17 cellular contexts compared by ENCODE assay signal in genomic region chr2:122023059-122023879, GRCh38.
DNase-seq lines count a peak whose midpoint lies in the region; ATAC-seq, FAIRE-seq and TF ChIP-seq lines count a peak whose summit lies in the region.
"Had no signal": no experiment of that assay in that cellular context is flagged by ENCODE, and none has a peak within 500 bp of the region (broad histone marks: within the 10 kb centered on the region; RNA-seq: fewer than 3 reads in every experiment).

No MANE protein-coding gene starts in this region.

- no peaks in the 10 kb centered on the region for H3K9me2 ChIP-seq in SK-N-SH

- no peak overlapping the region for H4K8ac ChIP-seq in H1 (ENCODE audit: extremely low read depth, insufficient read depth, low read length)

- no peak overlapping the region for H3K56ac ChIP-seq in H1 (replicated peaks; ENCODE audit: insufficient read length, low read depth, low read length)

- no peak overlapping the region for H2BK120ac ChIP-seq in H1 (replicated peaks; ENCODE audit: low read depth, low read length)

- no peak overlapping the region for H2BK5ac ChIP-seq in H1 (ENCODE audit: low read depth, low read length)

- H3K23me2 ChIP-seq in H1 (ENCODE audit: low read depth, low read length), result no peaks in the 10 kb centered on the region

- no peaks in the 10 kb centered on the region for H3K27me3 ChIP-seq in SK-N-SH (ENCODE audit: insufficient read depth)
- H3K27me3 ChIP-seq in H1 (replicated peaks in 1 of 4; ENCODE audit: control insufficient read depth in 3 of 4, extremely low read depth in 1 of 4, insufficient read depth in 3 of 4, low read length in 3 of 4), result peaks cover 0 to 2% (median 0%) of the 10 kb centered on the region in 4 experiments; a peak in 2 of 7 replicates
- H3K27me3 ChIP-seq: MG63 had no signal

- no peak for ATAC-seq in SK-N-SH treated with all-trans-retinoic acid at 6 μM for 48 hours
- ATAC-seq in esophagus mucosa, result no peak
- no peak for ATAC-seq in HG03378 (IDR thresholded peaks at IDR 0.05; ENCODE audit: unreplicated experiment)

- CTCF ChIA-PET in SK-N-SH (lab: Yijun Ruan, JAX) (no interaction called here), H1 (lab: Charles Lee; ENCODE audit: partially characterized antibody) (interaction anchor here (0.6 to 1.8 kb wide), 4 partner anchors 13 to 1259 kb away, joined by 3 to 6 read pairs (median 4); no protein-coding TSS in a partner anchor)

- H3K36me3 ChIP-seq in SK-N-SH (replicated peaks in 1 of 2; ENCODE audit: control insufficient read depth in 1 of 2, insufficient read depth in 2 of 2, low read length in 1 of 2), result no peaks in the 10 kb centered on the region
- no peaks in the 10 kb centered on the region for H3K36me3 ChIP-seq in H1 (ENCODE audit: control insufficient read depth in 2 of 4, insufficient read depth in 4 of 4, low read length in 3 of 4)
- H3K36me3 ChIP-seq: MG63 had no signal

- H3K79me1 ChIP-seq in H1 (ENCODE audit: low read depth, low read length), result no peaks in the 10 kb centered on the region

- no peaks in the 10 kb centered on the region for H3K9me3 ChIP-seq in SK-N-SH
- H3K9me3 ChIP-seq in H1 (ENCODE audit: insufficient read depth in 2 of 2, low read depth in 1 of 2, low read length in 1 of 2), result peaks cover 3 to 4% of the 10 kb centered on the region in 2 experiments; a peak in 1 of 4 replicates
- H3K9me3 ChIP-seq: MG63 had no signal

- H2BK12ac ChIP-seq in H1 (ENCODE audit: low read depth, low read length), result peak overlapping the region; percentile 29; the same call in 1 of the 2 replicates

- no peak overlapping the region for H2AK5ac ChIP-seq in H1 (ENCODE audit: low read depth, low read length)

- no peak overlapping the region for H2BK15ac ChIP-seq in H1 (ENCODE audit: low read length)

- DNase-seq in SK-N-SH, result peak; percentile 56
- DNase-seq in NCI-H1105 treated with DMSO at 0.1 percent for 48 hours (lab: John Stamatoyannopoulos, UW), result peak; percentile 37
- no peak for DNase-seq in H1 (ENCODE audit: low read depth in 1 of 2, low spot score in 2 of 2)
- no peak for DNase-seq in urothelium cell line (ENCODE audit: low spot score)
- no peak for DNase-seq in foreskin melanocyte
- DNase-seq: DMS79, KG1, MG63, NCI-H1092, NCI-H187, NCI-H69, RPMI8226, SIG-M5, T-helper 2 cell had no signal

- TF ChIP-seq RAD21 in SK-N-SH (IDR thresholded peaks at IDR 0.05; ENCODE audit: low read length), result no peak
- TF ChIP-seq RAD21 in H1 (IDR thresholded peaks at IDR 0.05 in 1 of 2, conservative IDR thresholded peaks at IDR 0.05 in 1 of 2; ENCODE audit: low read depth in 2 of 2, low read length in 2 of 2), result peak; percentile 38 to 53

- TF ChIP-seq CTCF in SK-N-SH (IDR thresholded peaks at IDR 0.05) (no peak), H1 (IDR thresholded peaks at IDR 0.05; ENCODE audit: control extremely low read depth in 1 of 3, insufficient read depth in 1 of 3, low read depth in 1 of 3, low read length in 3 of 3) (peak in 2 of 3 experiments; percentile 16 to 21; a peak in 3 of 4 replicates)

- H3K27ac ChIP-seq in SK-N-SH (ENCODE audit: low read depth in 2 of 2, low read length in 1 of 2) (no peak overlapping the region), H1 (ENCODE audit: low read depth, low read length) (no peak overlapping the region)

- no peak overlapping the region for H3K23ac ChIP-seq in H1 (ENCODE audit: insufficient read length)

- H3K18ac ChIP-seq in H1 (ENCODE audit: extremely low read depth, low read length), result no peak overlapping the region

- H3K4me3 ChIP-seq in SK-N-SH (ENCODE audit: low read depth in 2 of 2, low read length in 1 of 2) (no peak overlapping the region), H1 (ENCODE audit: extremely low read depth in 1 of 4, insufficient read depth in 2 of 4, low read depth in 3 of 4, low read length in 4 of 4) (no peak overlapping the region)
- H3K4me3 ChIP-seq: MG63 had no signal

- FAIRE-seq in H1 (lab: Jason Lieb, UNC) (no peak), urothelium cell line (lab: Jason Lieb, UNC) (peak; percentile 75)

- H4K91ac ChIP-seq in H1 (replicated peaks; ENCODE audit: insufficient read length, low read length), result no peak overlapping the region

- H3K4me1 ChIP-seq in SK-N-SH (ENCODE audit: control insufficient read depth in 1 of 2, insufficient read depth in 2 of 2, low read depth in 1 of 2, low read length in 1 of 2) (peaks cover 0 to 2% of the 10 kb centered on the region in 2 experiments; a peak in 1 of 4 replicates), H1 (replicated peaks in 1 of 4; ENCODE audit: control insufficient read depth in 3 of 4, insufficient read depth in 4 of 4, low read length in 3 of 4) (peaks cover 0 to 8% (median 0%) of the 10 kb centered on the region in 4 experiments; a peak in 4 of 7 replicates)

- no peak overlapping the region for H4K5ac ChIP-seq in H1 (ENCODE audit: insufficient read length, low read depth, low read length)

- no peak for TF ChIP-seq POLR2A in H1 (IDR thresholded peaks at IDR 0.05; ENCODE audit: control extremely low read depth in 1 of 2, low read depth in 2 of 2, low read length in 2 of 2)

- no peak overlapping the region for H2BK20ac ChIP-seq in H1 (ENCODE audit: low read length)

- H3K4ac ChIP-seq in H1 (replicated peaks; ENCODE audit: insufficient read length, low read depth, low read length), result no peak overlapping the region

- H3K9ac ChIP-seq in SK-N-SH (no peak overlapping the region), H1 (replicated peaks in 1 of 4; ENCODE audit: extremely low read depth in 1 of 4, low read depth in 3 of 4, low read length in 3 of 4) (no peak overlapping the region)

- no peak overlapping the region for H3K14ac ChIP-seq in H1 (ENCODE audit: insufficient read length)

- POLR2A ChIA-PET in SK-N-SH (lab: Yijun Ruan, JAX) (no interaction called here), H1 (lab: Charles Lee; ENCODE audit: partially characterized antibody) (no interaction called here)

- H3K4me2 ChIP-seq in SK-N-SH (no peak overlapping the region), H1 (ENCODE audit: insufficient read depth in 1 of 2, low read depth in 2 of 2, low read length in 2 of 2) (no peak overlapping the region)

- H2AFZ ChIP-seq in SK-N-SH (ENCODE audit: low read depth), result no peak overlapping the region
- H2AFZ ChIP-seq in H1 (ENCODE audit: low read length), result peak overlapping the region; percentile 90; the same call in 1 of the 2 replicates

- no peaks in the 10 kb centered on the region for H4K20me1 ChIP-seq in SK-N-SH (ENCODE audit: insufficient read depth)
- H4K20me1 ChIP-seq in H1 (replicated peaks in 1 of 2; ENCODE audit: control insufficient read depth in 1 of 2, insufficient read depth in 2 of 2, low read length in 2 of 2), result no peaks in the 10 kb centered on the region

- WGBS in SK-N-SH (ENCODE audit: low lambda C conversion rate), result 27% methylated on average over 7 of the region's 7 CpGs
- 74% methylated on average over 7 of the region's 7 CpGs; no CpG with 5 or more reads in 1 of the 2 experiments for WGBS in H1 (ENCODE audit: extremely low coverage in 1 of 2, insufficient coverage in 1 of 2, insufficient read length in 1 of 2, insufficient replicate concordance in 2 of 2, low coverage in 1 of 2, low lambda C conversion rate in 2 of 2, missing lambda C conversion rate in 1 of 2), 2 experiments

- no peak for TF ChIP-seq EP300 in SK-N-SH (IDR thresholded peaks at IDR 0.05; ENCODE audit: borderline replicate concordance in 1 of 2, low read depth in 1 of 2, low read length in 1 of 2)
- no peak for TF ChIP-seq EP300 in H1 (IDR thresholded peaks at IDR 0.05; ENCODE audit: borderline replicate concordance in 1 of 2, low read depth in 2 of 2, low read length in 2 of 2)

- no peaks in the 10 kb centered on the region for H3K79me2 ChIP-seq in SK-N-SH (ENCODE audit: insufficient read depth)
- no peaks in the 10 kb centered on the region for H3K79me2 ChIP-seq in H1 (ENCODE audit: control insufficient read depth in 1 of 2, insufficient read depth in 2 of 2, low read length in 2 of 2)

- H3F3A ChIP-seq in SK-N-SH (replicated peaks; ENCODE audit: insufficient read depth), result no peaks in the 10 kb centered on the region

TF ChIP-seq in SK-N-SH, 30 proteins besides CTCF, POLR2A, EP300 and RAD21 (continues in another document):
- TF ChIP-seq RXRA (IDR thresholded peaks at IDR 0.05; ENCODE audit: borderline replicate concordance, low read depth), result no peak
- no peak for TF ChIP-seq EZH2phosphoT487 (IDR thresholded peaks at IDR 0.05; ENCODE audit: borderline replicate concordance, low read depth)
- TF ChIP-seq POLR2AphosphoS5 (IDR thresholded peaks at IDR 0.05; ENCODE audit: low read depth, low read length), result no peak
- TF ChIP-seq TAF1 (IDR thresholded peaks at IDR 0.05; ENCODE audit: borderline replicate concordance, low read depth, low read length), result no peak
- no peak for TF ChIP-seq CHD2 (IDR thresholded peaks at IDR 0.05; ENCODE audit: low read length, partially characterized antibody)
- TF ChIP-seq TCF12 (IDR thresholded peaks at IDR 0.05), result no peak

TF ChIP-seq in H1, 55 proteins besides CTCF, POLR2A, EP300 and RAD21 (continues in another document):
- TF ChIP-seq SIRT6 (IDR thresholded peaks at IDR 0.05; ENCODE audit: low read length) (no peak), SP2 (IDR thresholded peaks at IDR 0.05; ENCODE audit: low read length) (no peak), JUND (IDR thresholded peaks at IDR 0.05; ENCODE audit: low read length) (no peak), ZNF274 (IDR thresholded peaks at IDR 0.05; ENCODE audit: borderline replicate concordance, extremely low read depth, low read length) (no peak), CHD1 (IDR thresholded peaks at IDR 0.05; ENCODE audit: low read depth, low read length) (no peak), PHF8 (conservative IDR thresholded peaks at IDR 0.05; ENCODE audit: low read depth, low read length) (no peak), KDM5A (IDR thresholded peaks at IDR 0.05; ENCODE audit: low read length) (no peak), POU5F1 (IDR thresholded peaks at IDR 0.05; ENCODE audit: low read depth, low read length) (no peak), CREB1 (IDR thresholded peaks at IDR 0.05) (no peak), HDAC2 (IDR thresholded peaks at IDR 0.05; ENCODE audit: borderline replicate concordance in 1 of 2, low read depth in 2 of 2, low read length in 2 of 2) (no peak), CBX8 (IDR thresholded peaks at IDR 0.05; ENCODE audit: borderline replicate concordance, low read depth, low read length) (no peak), NRF1 (IDR thresholded peaks at IDR 0.05; ENCODE audit: low read depth, low read length) (no peak), TAF7 (optimal IDR thresholded peaks at IDR 0.05; ENCODE audit: borderline replicate concordance, low read depth, low read length) (no peak), JUN (IDR thresholded peaks at IDR 0.05; ENCODE audit: low read depth, low read length) (no peak), CEBPB (IDR thresholded peaks at IDR 0.05; ENCODE audit: low read depth, low read length) (no peak), BCL11A (IDR thresholded peaks at IDR 0.05; ENCODE audit: low read depth in 2 of 2, low read length in 2 of 2) (no peak), CTBP2 (IDR thresholded peaks at IDR 0.05; ENCODE audit: borderline replicate concordance, insufficient read depth, insufficient read length, low read length) (no peak), GABPA (IDR thresholded peaks at IDR 0.05; ENCODE audit: borderline replicate concordance, insufficient read depth, low read length) (no peak), NANOG (IDR thresholded peaks at IDR 0.05; ENCODE audit: insufficient read depth, low read depth, low read length, poor library complexity, severe bottlenecking) (no peak)

Comparison
In these comparisons a context has a peak if more than half of its experiments do, and no peak if none do; other contexts are left out.
1. DNase-seq: peak in SK-N-SH (single experiment) and NCI-H1105 treated with DMSO at 0.1 percent for 48 hours (single experiment); none in H1 (0 of 2), urothelium cell line (single experiment) and foreskin melanocyte (single experiment).
2. Of the 17 proteins assayed by ChIP-seq in both H1 and SK-N-SH: peak only in H1: CTCF and RAD21; only in SK-N-SH: none; in both: none; in neither: 15.